Comparison of ENCODE assay signal across 4 cellular contexts in the genomic region with DNA sequence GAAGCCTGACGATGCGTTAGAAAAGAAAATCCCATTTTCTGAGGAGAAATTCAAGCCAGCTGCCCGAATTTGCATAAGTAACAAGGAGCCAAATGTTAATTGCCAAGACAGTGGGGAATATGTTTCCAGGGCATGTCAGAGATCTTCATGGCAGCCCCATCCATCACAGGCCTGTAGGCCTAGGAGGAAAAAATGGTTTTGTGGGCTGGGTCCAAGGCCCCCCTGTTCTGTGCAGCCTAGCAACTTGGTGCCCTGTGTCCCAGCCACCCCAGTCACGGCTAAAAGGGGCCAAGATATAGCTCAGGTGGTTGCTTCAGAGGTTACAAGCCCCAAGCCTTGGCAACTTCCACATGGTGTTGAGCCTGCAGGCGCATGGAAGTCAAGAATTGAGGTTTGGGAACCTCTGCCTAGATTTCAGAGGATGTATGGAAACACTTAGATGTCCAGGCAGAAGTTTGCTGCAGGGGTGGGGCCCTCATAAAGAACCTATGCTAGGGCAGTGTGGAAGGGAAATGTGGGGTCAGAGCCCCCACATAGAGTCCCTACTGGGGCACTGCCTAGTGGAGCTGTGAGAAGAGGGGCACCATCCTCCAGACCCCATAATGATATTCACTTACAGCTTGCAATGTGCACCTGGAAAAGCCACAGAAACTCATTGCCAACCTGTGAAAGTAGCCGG.
TF ChIP-seq lines count a peak whose summit lies in the region.

No MANE protein-coding gene starts in this region.

TF ChIP-seq in A549, 52 proteins besides CTCF, POLR2A, EP300 and RAD21:
- TF ChIP-seq ZFP36 (IDR thresholded peaks at IDR 0.05; ENCODE audit: borderline replicate concordance, partially characterized antibody): peak; percentile 88

TF ChIP-seq in HEK293, 187 proteins besides CTCF, POLR2A, EP300 and RAD21:
- peak; percentile 99 for TF ChIP-seq ZNF585B (tag by site-specific recombination; IDR thresholded peaks at IDR 0.05)
- TF ChIP-seq SETDB1 (IDR thresholded peaks at IDR 0.05; ENCODE audit: insufficient read length, low read length): peak; percentile 70
- TF ChIP-seq ZNF626 (tag by site-specific recombination; IDR thresholded peaks at IDR 0.05): 0 out of 2 replicates have a peak, but pooled peaks have one; percentile 20

TF ChIP-seq in K562, 482 proteins besides CTCF, POLR2A, EP300 and RAD21:
- TF ChIP-seq, protein P1, sequence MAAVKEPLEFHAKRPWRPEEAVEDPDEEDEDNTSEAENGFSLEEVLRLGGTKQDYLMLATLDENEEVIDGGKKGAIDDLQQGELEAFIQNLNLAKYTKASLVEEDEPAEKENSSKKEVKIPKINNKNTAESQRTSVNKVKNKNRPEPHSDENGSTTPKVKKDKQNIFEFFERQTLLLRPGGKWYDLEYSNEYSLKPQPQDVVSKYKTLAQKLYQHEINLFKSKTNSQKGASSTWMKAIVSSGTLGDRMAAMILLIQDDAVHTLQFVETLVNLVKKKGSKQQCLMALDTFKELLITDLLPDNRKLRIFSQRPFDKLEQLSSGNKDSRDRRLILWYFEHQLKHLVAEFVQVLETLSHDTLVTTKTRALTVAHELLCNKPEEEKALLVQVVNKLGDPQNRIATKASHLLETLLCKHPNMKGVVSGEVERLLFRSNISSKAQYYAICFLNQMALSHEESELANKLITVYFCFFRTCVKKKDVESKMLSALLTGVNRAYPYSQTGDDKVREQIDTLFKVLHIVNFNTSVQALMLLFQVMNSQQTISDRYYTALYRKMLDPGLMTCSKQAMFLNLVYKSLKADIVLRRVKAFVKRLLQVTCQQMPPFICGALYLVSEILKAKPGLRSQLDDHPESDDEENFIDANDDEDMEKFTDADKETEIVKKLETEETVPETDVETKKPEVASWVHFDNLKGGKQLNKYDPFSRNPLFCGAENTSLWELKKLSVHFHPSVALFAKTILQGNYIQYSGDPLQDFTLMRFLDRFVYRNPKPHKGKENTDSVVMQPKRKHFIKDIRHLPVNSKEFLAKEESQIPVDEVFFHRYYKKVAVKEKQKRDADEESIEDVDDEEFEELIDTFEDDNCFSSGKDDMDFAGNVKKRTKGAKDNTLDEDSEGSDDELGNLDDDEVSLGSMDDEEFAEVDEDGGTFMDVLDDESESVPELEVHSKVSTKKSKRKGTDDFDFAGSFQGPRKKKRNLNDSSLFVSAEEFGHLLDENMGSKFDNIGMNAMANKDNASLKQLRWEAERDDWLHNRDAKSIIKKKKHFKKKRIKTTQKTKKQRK (IDR thresholded peaks at IDR 0.05; ENCODE audit: borderline replicate concordance, low read depth, low read length): 0 out of 2 replicates have a peak, but pooled peaks have one; percentile 46
- TF ChIP-seq CBX3 (IDR thresholded peaks at IDR 0.05; ENCODE audit: borderline replicate concordance in 1 of 2, low read length in 2 of 2) (peak in 1 of 2 experiments; percentile 67; a peak in 2 of 3 replicates), ZFP36 (IDR thresholded peaks at IDR 0.05; ENCODE audit: low read depth, low read length, partially characterized antibody) (peak; percentile 87), CBX1 (IDR thresholded peaks at IDR 0.05; ENCODE audit: low read depth) (peak; percentile 38), TRIM28 (IDR thresholded peaks at IDR 0.05) (peak; percentile 90), ZBTB7A (IDR thresholded peaks at IDR 0.05; ENCODE audit: borderline replicate concordance, control insufficient read depth, low read depth, low read length) (0 out of 2 replicates have a peak, but pooled peaks have one; percentile 33), CBX5 (IDR thresholded peaks at IDR 0.05; ENCODE audit: borderline replicate concordance, low read depth) (peak; percentile 91)
- TF ChIP-seq, protein P2, sequence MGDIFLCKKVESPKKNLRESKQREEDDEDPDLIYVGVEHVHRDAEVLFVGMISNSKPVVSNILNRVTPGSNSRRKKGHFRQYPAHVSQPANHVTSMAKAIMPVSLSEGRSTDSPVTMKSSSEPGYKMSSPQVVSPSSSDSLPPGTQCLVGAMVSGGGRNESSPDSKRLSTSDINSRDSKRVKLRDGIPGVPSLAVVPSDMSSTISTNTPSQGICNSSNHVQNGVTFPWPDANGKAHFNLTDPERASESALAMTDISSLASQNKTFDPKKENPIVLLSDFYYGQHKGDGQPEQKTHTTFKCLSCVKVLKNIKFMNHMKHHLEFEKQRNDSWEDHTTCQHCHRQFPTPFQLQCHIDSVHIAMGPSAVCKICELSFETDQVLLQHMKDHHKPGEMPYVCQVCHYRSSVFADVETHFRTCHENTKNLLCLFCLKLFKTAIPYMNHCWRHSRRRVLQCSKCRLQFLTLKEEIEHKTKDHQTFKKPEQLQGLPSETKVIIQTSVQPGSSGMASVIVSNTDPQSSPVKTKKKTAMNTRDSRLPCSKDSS (IDR thresholded peaks at IDR 0.05; ENCODE audit: low read depth, partially characterized antibody): peak; percentile 81

TF ChIP-seq in HepG2, 621 proteins besides CTCF, POLR2A, EP300 and RAD21:
- peak; percentile 59 for TF ChIP-seq ZFP36 (IDR thresholded peaks at IDR 0.05; ENCODE audit: borderline replicate concordance, low read depth, low read length, partially characterized antibody)
- TF ChIP-seq, protein P3, sequence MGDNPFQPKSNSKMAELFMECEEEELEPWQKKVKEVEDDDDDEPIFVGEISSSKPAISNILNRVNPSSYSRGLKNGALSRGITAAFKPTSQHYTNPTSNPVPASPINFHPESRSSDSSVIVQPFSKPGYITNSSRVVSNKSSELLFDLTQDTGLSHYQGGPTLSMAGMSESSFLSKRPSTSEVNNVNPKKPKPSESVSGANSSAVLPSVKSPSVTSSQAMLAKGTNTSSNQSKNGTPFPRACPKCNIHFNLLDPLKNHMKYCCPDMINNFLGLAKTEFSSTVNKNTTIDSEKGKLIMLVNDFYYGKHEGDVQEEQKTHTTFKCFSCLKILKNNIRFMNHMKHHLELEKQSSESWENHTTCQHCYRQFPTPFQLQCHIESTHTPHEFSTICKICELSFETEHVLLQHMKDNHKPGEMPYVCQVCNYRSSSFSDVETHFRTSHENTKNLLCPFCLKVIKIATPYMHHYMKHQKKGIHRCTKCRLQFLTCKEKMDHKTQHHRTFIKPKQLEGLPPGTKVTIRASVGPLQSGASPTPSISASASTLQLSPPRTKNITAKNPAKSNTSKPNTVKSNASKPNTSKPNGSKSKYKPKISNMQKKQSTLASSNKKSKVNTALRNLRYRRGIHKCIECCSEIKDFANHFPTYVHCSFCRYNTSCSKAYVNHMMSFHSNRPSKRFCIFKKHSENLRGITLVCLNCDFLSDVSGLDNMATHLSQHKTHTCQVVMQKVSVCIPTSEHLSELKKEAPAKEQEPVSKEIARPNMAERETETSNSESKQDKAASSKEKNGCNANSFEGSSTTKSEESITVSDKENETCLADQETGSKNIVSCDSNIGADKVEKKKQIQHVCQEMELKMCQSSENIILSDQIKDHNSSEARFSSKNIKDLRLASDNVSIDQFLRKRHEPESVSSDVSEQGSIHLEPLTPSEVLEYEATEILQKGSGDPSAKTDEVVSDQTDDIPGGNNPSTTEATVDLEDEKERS (CRISPR knock-in tag; IDR thresholded peaks at IDR 0.05): peak; percentile 63; the same call in 1 of the 2 replicates
